ENCODE assay signal across 1 cellular context in genomic region chr11:96324912-96325311, GRCh38.
TF ChIP-seq lines count a peak whose summit lies in the region.

No MANE protein-coding gene starts in this region.

TF ChIP-seq in WTC11, 78 proteins besides CTCF, POLR2A, EP300 and RAD21 (continued from another document):
- TF ChIP-seq PRDM15 (CRISPR knock-in tag; IDR thresholded peaks at IDR 0.05) = no peak
- no peak for TF ChIP-seq ZNF232 (CRISPR knock-in tag; IDR thresholded peaks at IDR 0.05)
- TF ChIP-seq HMGA2 (CRISPR knock-in tag; IDR thresholded peaks at IDR 0.05) = no peak
- TF ChIP-seq ATF6 (CRISPR knock-in tag; IDR thresholded peaks at IDR 0.05) = no peak
- no peak for TF ChIP-seq GRHL2 (CRISPR knock-in tag; IDR thresholded peaks at IDR 0.05; ENCODE audit: insufficient replicate concordance, severe bottlenecking)
- no peak for TF ChIP-seq ZNF138 (CRISPR knock-in tag; conservative IDR thresholded peaks at IDR 0.05)
- TF ChIP-seq HMGXB4 (CRISPR knock-in tag; IDR thresholded peaks at IDR 0.05) = no peak
